11 cellular contexts compared by ENCODE assay signal in genomic region chr14:102544034-102544744, GRCh38. TPM values are rescaled to one million over a fixed set of nuclear protein-coding genes. Genes with fewer than 3 reads are reported as not detected.
DNase-seq lines count a peak whose midpoint lies in the region; ATAC-seq and TF ChIP-seq lines count a peak whose summit lies in the region.
"Had no signal": no experiment of that assay in that cellular context is flagged by ENCODE, and none has a peak within 500 bp of the region (broad histone marks: within the 10 kb centered on the region; RNA-seq: fewer than 3 reads in every experiment).

No MANE protein-coding gene starts in this region.

- no peak for ATAC-seq in activated T-cell treated with anti-CD3 and anti-CD28 coated beads, Interleukin-2, amount 50 U/mL, for 4 hours
- no peak for ATAC-seq in thoracic aorta (ENCODE audit: insufficient number of reproducible peaks, low FRiP score, low read depth)
- ATAC-seq: gastrocnemius medialis had no signal

- no peaks in the 10 kb centered on the region for H3K4me1 ChIP-seq in thoracic aorta (ENCODE audit: control insufficient read depth in 1 of 2, low read depth in 2 of 2)
- H3K4me1 ChIP-seq in tibial nerve = peaks cover 0 to 28% (median 18%) of the 10 kb centered on the region in 4 donors

- H3K27me3 ChIP-seq in WERI-Rb-1 (ENCODE audit: insufficient read depth, low read depth, severe bottlenecking) = no peaks in the 10 kb centered on the region
- H3K27me3 ChIP-seq in thoracic aorta (replicated peaks; ENCODE audit: insufficient read depth) = peaks cover 10% of the 10 kb centered on the region
- H3K27me3 ChIP-seq in tibial nerve = peaks cover 0 to 74% of the 10 kb centered on the region in 2 donors

- H3K27ac ChIP-seq in WERI-Rb-1 (peak overlapping the region; percentile 98), thoracic aorta (peak overlapping the region in 1 of 2 donors; percentile 12), tibial nerve (peak overlapping the region in 1 of 4 donors; percentile 72)
- H3K27ac ChIP-seq: gastrocnemius medialis had no signal

- WGBS in tibial nerve, 2 donors = 21 to 27% methylated on average over 22 to 26 of the region's 43 CpGs

- H3K4me1 Mint-ChIP-seq in activated T-cell treated with anti-CD3 and anti-CD28 coated beads, Interleukin-2, amount 50 U/mL, for 4 hours (ENCODE audit: low read depth) = no peaks in the 10 kb centered on the region
- peaks cover 7% of the 10 kb centered on the region for H3K4me1 Mint-ChIP-seq in activated T-cell treated with anti-CD3 and anti-CD28 coated beads, Interleukin-2, amount 50 U/mL, for 24 hours (ENCODE audit: low read depth)
- H3K4me1 Mint-ChIP-seq in HFFc6 (ENCODE audit: low read depth) = peaks cover 19% of the 10 kb centered on the region

- DNase-seq in activated T-cell treated with anti-CD3 and anti-CD28 coated beads, Interleukin-2, amount 50 U/mL, for 4 hours = no peak
- DNase-seq in activated T-cell treated with anti-CD3 and anti-CD28 coated beads, Interleukin-2, amount 50 U/mL, for 24 hours = no peak
- DNase-seq in WERI-Rb-1 = peak; percentile 29
- DNase-seq in iPS-NIHi11 (ENCODE audit: low spot score) = peak; percentile 40
- DNase-seq in thoracic aorta (ENCODE audit: low spot score) = no peak
- no peak for DNase-seq in HFFc6
- no peak for DNase-seq in UCSD-AML1 (lab: John Stamatoyannopoulos, UW; ENCODE audit: unreplicated experiment)
- no peak for DNase-seq in tibial nerve (ENCODE audit: low spot score in 2 of 2)
- DNase-seq: gastrocnemius medialis; midbrain; NK-92 treated with Interleukin-12 subunit alpha and Interleukin-12 subunit beta, amount 100 ng/mL, for 24 hours had no signal

- no peak for TF ChIP-seq CTCF in WERI-Rb-1 (IDR thresholded peaks at IDR 0.05; ENCODE audit: low read depth, low read length)
- TF ChIP-seq CTCF in thoracic aorta (IDR thresholded peaks at IDR 0.05) = no peak
- no peak for TF ChIP-seq CTCF in HFFc6 (IDR thresholded peaks at IDR 0.05)
- TF ChIP-seq CTCF in tibial nerve (IDR thresholded peaks at IDR 0.05) = no peak

- no peaks in the 10 kb centered on the region for H3K9me3 Mint-ChIP-seq in activated T-cell treated with anti-CD3 and anti-CD28 coated beads, Interleukin-2, amount 50 U/mL, for 4 hours
- no peaks in the 10 kb centered on the region for H3K9me3 Mint-ChIP-seq in activated T-cell treated with anti-CD3 and anti-CD28 coated beads, Interleukin-2, amount 50 U/mL, for 24 hours
- no peaks in the 10 kb centered on the region for H3K9me3 Mint-ChIP-seq in HFFc6

- H3K4me3 Mint-ChIP-seq in activated T-cell treated with anti-CD3 and anti-CD28 coated beads, Interleukin-2, amount 50 U/mL, for 4 hours = peak overlapping the region; percentile 20
- H3K4me3 Mint-ChIP-seq in activated T-cell treated with anti-CD3 and anti-CD28 coated beads, Interleukin-2, amount 50 U/mL, for 24 hours = no peak overlapping the region
- no peak overlapping the region for H3K4me3 Mint-ChIP-seq in HFFc6

- no peaks in the 10 kb centered on the region for H3K36me3 ChIP-seq in WERI-Rb-1
- no peaks in the 10 kb centered on the region for H3K36me3 ChIP-seq in thoracic aorta
- no peaks in the 10 kb centered on the region for H3K36me3 ChIP-seq in tibial nerve
- H3K36me3 ChIP-seq: gastrocnemius medialis had no signal

- no peak for TF ChIP-seq EP300 in tibial nerve (IDR thresholded peaks at IDR 0.05)

- H3K27me3 Mint-ChIP-seq in activated T-cell treated with anti-CD3 and anti-CD28 coated beads, Interleukin-2, amount 50 U/mL, for 4 hours (ENCODE audit: low read depth) = peaks cover 32% of the 10 kb centered on the region
- peaks cover 38% of the 10 kb centered on the region for H3K27me3 Mint-ChIP-seq in activated T-cell treated with anti-CD3 and anti-CD28 coated beads, Interleukin-2, amount 50 U/mL, for 24 hours
- peaks cover 18% of the 10 kb centered on the region for H3K27me3 Mint-ChIP-seq in HFFc6 (ENCODE audit: insufficient read depth)

- peaks cover 3% of the 10 kb centered on the region for H3K9me3 ChIP-seq in WERI-Rb-1 (ENCODE audit: severe bottlenecking)
- H3K9me3 ChIP-seq in thoracic aorta = no peaks in the 10 kb centered on the region
- H3K9me3 ChIP-seq in tibial nerve = peaks cover 0 to 6% (median 0%) of the 10 kb centered on the region in 4 donors
- H3K9me3 ChIP-seq: gastrocnemius medialis had no signal

- H3K27ac Mint-ChIP-seq in activated T-cell treated with anti-CD3 and anti-CD28 coated beads, Interleukin-2, amount 50 U/mL, for 24 hours = no peak overlapping the region
- H3K27ac Mint-ChIP-seq in HFFc6 = no peak overlapping the region

- no peak for TF ChIP-seq POLR2A in tibial nerve (IDR thresholded peaks at IDR 0.05)

- H3K36me3 Mint-ChIP-seq in activated T-cell treated with anti-CD3 and anti-CD28 coated beads, Interleukin-2, amount 50 U/mL, for 4 hours (ENCODE audit: insufficient read depth) = no peaks in the 10 kb centered on the region
- H3K36me3 Mint-ChIP-seq in activated T-cell treated with anti-CD3 and anti-CD28 coated beads, Interleukin-2, amount 50 U/mL, for 24 hours (ENCODE audit: low read depth) = no peaks in the 10 kb centered on the region
- H3K36me3 Mint-ChIP-seq in HFFc6 (ENCODE audit: low read depth) = no peaks in the 10 kb centered on the region

- H3K4me3 ChIP-seq in WERI-Rb-1 (ENCODE audit: low read depth, low read length) = peak overlapping the region; percentile 69
- H3K4me3 ChIP-seq in thoracic aorta = peak overlapping the region; percentile 33
- peak overlapping the region in 2 of 4 donors; percentile 18 to 20 for H3K4me3 ChIP-seq in tibial nerve
- H3K4me3 ChIP-seq: gastrocnemius medialis had no signal

RNA-seq across cellular contexts. Expression of gene ANKRD9, which starts 34.6 kb away (rescaled TPM):
- total RNA-seq in activated T-cell treated with anti-CD3 and anti-CD28 coated beads, Interleukin-2, amount 50 U/mL, for 4 hours = 10 to 100 TPM in 1 of 3 donors, 1 to 10 TPM in 2; 6.7 to 11.0 (median 8.7) TPM
- total RNA-seq in thoracic aorta (10 to 100 TPM; 36.3 to 56.3 TPM), tibial nerve (10 to 100 TPM; 11.4 to 39.3 (median 26.2) TPM)
- 10 to 100 TPM; 13.4 to 18.0 (median 15.6) TPM for total RNA-seq in HFFc6 (2021; fragmentation: NEBNext Ultra II Directional; extraction: Animal tissue kit (Norgen Biotek cat#: 25700))

RNA-seq across cellular contexts. Expression of gene RCOR1, which starts 48.3 kb away (rescaled TPM):
- total RNA-seq in activated T-cell treated with anti-CD3 and anti-CD28 coated beads, Interleukin-2, amount 50 U/mL, for 4 hours = 10 to 100 TPM; 12.5 to 14.7 (median 13.9) TPM
- total RNA-seq in thoracic aorta (10 to 100 TPM in 1 of 2 donors, 1 to 10 TPM in 1; 6.5 to 17.1 TPM), tibial nerve (10 to 100 TPM in 2 of 4 donors, 1 to 10 TPM in 2; 6.3 to 12.8 (median 10.0) TPM)
- 10 to 100 TPM; 24.5 to 27.6 (median 25.1) TPM for total RNA-seq in HFFc6 (2021; fragmentation: NEBNext Ultra II Directional; extraction: Animal tissue kit (Norgen Biotek cat#: 25700))

Comparison
In these comparisons a context has a peak if more than half of its experiments do, and no peak if none do; other contexts are left out.
1. DNase-seq: peak in WERI-Rb-1 (single experiment) and iPS-NIHi11 (single experiment); none in activated T-cell treated with anti-CD3 and anti-CD28 coated beads, Interleukin-2, amount 50 U/mL, for 4 hours (single experiment), activated T-cell treated with anti-CD3 and anti-CD28 coated beads, Interleukin-2, amount 50 U/mL, for 24 hours (single experiment), thoracic aorta (single experiment), HFFc6 (single experiment), UCSD-AML1 (single experiment) and tibial nerve (0 of 2).